In the genomic region with DNA sequence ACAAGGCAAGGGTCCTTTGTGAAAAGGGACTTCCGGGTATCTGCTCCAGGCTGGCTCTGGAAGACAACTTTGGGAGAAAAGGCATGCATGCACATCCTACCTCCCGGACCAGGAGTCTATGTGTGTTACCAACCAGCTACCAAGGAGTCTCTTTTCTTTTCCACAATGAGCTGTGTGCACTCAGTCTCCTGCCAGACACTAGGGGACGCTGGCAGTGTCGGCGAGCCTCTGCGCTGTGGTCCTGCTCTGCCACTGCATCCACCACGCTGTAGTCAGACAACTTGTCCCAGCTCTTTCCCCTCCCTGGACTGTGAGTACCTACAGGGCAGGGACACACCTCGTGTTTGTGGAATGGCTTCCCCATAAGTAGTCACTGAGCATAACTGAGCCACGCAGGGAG, we compare ENCODE assay signal across 9 cellular contexts. TPM values are rescaled to one million over a fixed set of nuclear protein-coding genes. Genes with fewer than 3 reads are reported as not detected.
DNase-seq lines count a peak whose midpoint lies in the region; ATAC-seq, FAIRE-seq and TF ChIP-seq lines count a peak whose summit lies in the region.
"Had no signal": no experiment of that assay in that cellular context is flagged by ENCODE, and none has a peak within 500 bp of the region (broad histone marks: within the 10 kb centered on the region; RNA-seq: fewer than 3 reads in every experiment).

No MANE protein-coding gene starts in this region.

- dilution Hi-C loops in keratinocyte (cut with MboI; ENCODE audit: extremely low pct_ligation_motif_present, low sequenced_read_pairs): no loop called here

- no peak for TF ChIP-seq POLR2A in testis (IDR thresholded peaks at IDR 0.05)

- H3K36me3 ChIP-seq in PC-9 (ENCODE audit: low read depth) (no peaks in the 10 kb centered on the region), keratinocyte (ENCODE audit: control insufficient read depth in 2 of 2, extremely low read depth in 1 of 2, insufficient read depth in 2 of 2, low read length in 2 of 2) (no peaks in the 10 kb centered on the region), testis (ENCODE audit: low read depth, missing control alignments) (no peaks in the 10 kb centered on the region)

- H3K4me3 ChIP-seq in AG09309 (ENCODE audit: control insufficient read depth, low read depth, low read length) (no peak overlapping the region), PC-9 (no peak overlapping the region), keratinocyte (ENCODE audit: control insufficient read depth in 2 of 3, extremely low read depth in 1 of 3, insufficient read depth in 2 of 3, low read depth in 1 of 3, low read length in 3 of 3) (no peak overlapping the region), testis (no peak overlapping the region)

- H3K4me1 ChIP-seq in PC-9 (replicated peaks; ENCODE audit: insufficient read depth) (no peaks in the 10 kb centered on the region), keratinocyte (ENCODE audit: control insufficient read depth, extremely low read depth, insufficient read depth, low read length) (no peaks in the 10 kb centered on the region), testis (no peaks in the 10 kb centered on the region)

- H2AFZ ChIP-seq in PC-9: no peak overlapping the region
- no peak overlapping the region for H2AFZ ChIP-seq in keratinocyte (ENCODE audit: control insufficient read depth, low read length)

- POLR2A ChIA-PET in PC-9 (lab: Charles Lee; ENCODE audit: unreplicated experiment): no interaction called here

- no peaks in the 10 kb centered on the region for H3K9me2 ChIP-seq in PC-9 (ENCODE audit: insufficient read depth)

- H3K27me3 ChIP-seq in PC-9 (ENCODE audit: insufficient read depth, low read depth) (no peaks in the 10 kb centered on the region), keratinocyte (ENCODE audit: control insufficient read depth, extremely low read depth, insufficient read depth, low read length) (peaks cover 4% of the 10 kb centered on the region), testis (no peaks in the 10 kb centered on the region)

- CTCF ChIA-PET in PC-9 (lab: Charles Lee): interaction anchor here (0.6 kb wide), 1 partner anchor 87 kb away, joined by 12 read pairs; no protein-coding TSS in a partner anchor

- BruUV-seq in PC-9 (replicated peaks; lab: Mats Ljungman, UMichigan): no TSS peak

- TF ChIP-seq CTCF in AG09309 (IDR thresholded peaks at IDR 0.05; ENCODE audit: control insufficient read depth, insufficient read depth, low read depth, low read length, missing control alignments) (peak; percentile 60), GM20000 (IDR thresholded peaks at IDR 0.05; ENCODE audit: extremely low read depth, missing control alignments) (peak; percentile 52), PC-9 (conservative IDR thresholded peaks at IDR 0.05) (0 out of 2 replicates have a peak, but pooled peaks have one; percentile 27), keratinocyte (optimal IDR thresholded peaks at IDR 0.05 in 1 of 3, IDR thresholded peaks at IDR 0.05 in 1 of 3, conservative IDR thresholded peaks at IDR 0.05 in 1 of 3; ENCODE audit: extremely low read depth in 1 of 3, insufficient read depth in 2 of 3, low read length in 3 of 3) (peak; percentile 37 to 58 (median 56)), testis (IDR thresholded peaks at IDR 0.05) (peak in 1 of 3 experiments; percentile 34)

- intact Hi-C loops in PC-9 (cut with micrococcal nuclease; ENCODE audit: unreplicated experiment): no loop called here
- intact Hi-C loops in testis (cut with DNase I; ENCODE audit: low total_unique reads): no loop called here

- H3K27ac ChIP-seq in PC-9 (no peak overlapping the region), keratinocyte (ENCODE audit: control insufficient read depth, insufficient read depth, low read length) (no peak overlapping the region), testis (no peak overlapping the region)

- FAIRE-seq in keratinocyte (lab: Jason Lieb, UNC): no peak

- no peak overlapping the region for H3K4me2 ChIP-seq in PC-9
- no peak overlapping the region for H3K4me2 ChIP-seq in keratinocyte (ENCODE audit: control insufficient read depth, extremely low read depth, insufficient read depth, low read depth, low read length)

- no peaks in the 10 kb centered on the region for H3F3A ChIP-seq in PC-9 (ENCODE audit: insufficient read depth, low read depth)

- DNase-seq in AG09309 (ENCODE audit: low read depth) (no peak), GM20000 (ENCODE audit: low spot score) (peak; percentile 67), PC-9 (no peak), amniotic epithelial cell (ENCODE audit: low read depth) (peak; percentile 31), keratinocyte (ENCODE audit: low read depth, low spot score) (no peak), testis (peak; percentile 46)

- no peak overlapping the region for H3K9ac ChIP-seq in keratinocyte (ENCODE audit: control insufficient read depth, extremely low read depth, insufficient read depth, low read length)

- no peak for ATAC-seq in HG03469 (IDR thresholded peaks at IDR 0.05; ENCODE audit: unreplicated experiment)
- no peak for ATAC-seq in GM21515 (IDR thresholded peaks at IDR 0.05; ENCODE audit: unreplicated experiment)

- H4K20me1 ChIP-seq in PC-9 (ENCODE audit: insufficient read depth): no peaks in the 10 kb centered on the region
- H4K20me1 ChIP-seq in keratinocyte (ENCODE audit: control insufficient read depth, extremely low read depth, insufficient read depth, low read length): no peaks in the 10 kb centered on the region

- H3K9me1 ChIP-seq in keratinocyte (ENCODE audit: control insufficient read depth, extremely low read depth, insufficient read depth, low read length): no peaks in the 10 kb centered on the region

- no peaks in the 10 kb centered on the region for H3K79me2 ChIP-seq in PC-9 (ENCODE audit: low read depth)
- H3K79me2 ChIP-seq in keratinocyte (ENCODE audit: control insufficient read depth, insufficient read depth, low read length): no peaks in the 10 kb centered on the region

- H3K9me3 ChIP-seq in PC-9 (ENCODE audit: insufficient read depth, low read depth): no peaks in the 10 kb centered on the region
- H3K9me3 ChIP-seq in keratinocyte (ENCODE audit: control insufficient read depth, low read depth, low read length): no peaks in the 10 kb centered on the region
- H3K9me3 ChIP-seq in testis: no peaks in the 10 kb centered on the region

- 34 to 40% methylated on average over 6 to 9 of the region's 9 CpGs for WGBS in testis, 2 donors

RNA-seq across cellular contexts. Expression of a gene that starts 5.1 kb away (rescaled TPM):
- total RNA-seq in PC-9 (2021) (152 and 196 TPM in 2 replicates), testis (100 to 1,000 TPM; 170 to 216 TPM)
- polyA plus RNA-seq in keratinocyte (295 to 363 TPM (median 302 TPM) in 3 replicates), testis (ENCODE audit: insufficient read depth, low read depth, low replicate concordance) (289 TPM)
- 145 TPM for polyA plus RNA-seq in keratinocyte (2011; ENCODE audit: low read depth)
- polyA plus RNA-seq in keratinocyte (2011; cell fraction: cytosol; rRNA removed): 261 and 273 TPM in 2 replicates
- 277 and 326 TPM in 2 replicates for polyA plus RNA-seq in keratinocyte (2011; cell fraction: nucleus; rRNA removed)
- polyA plus RNA-seq in keratinocyte (2012; ENCODE audit: low replicate concordance): 124 and 166 TPM in 2 replicates
- polyA minus RNA-seq in keratinocyte: 159 to 275 TPM (median 179 TPM) in 3 replicates
- polyA minus RNA-seq in keratinocyte (2011; cell fraction: cytosol; rRNA and poly(A)+ RNA removed): 98.0 TPM
- polyA minus RNA-seq in keratinocyte (2011; cell fraction: nucleus; rRNA and poly(A)+ RNA removed): 56.3 and 75.2 TPM in 2 replicates

RNA-seq across cellular contexts. Expression of a gene that starts 27.7 kb away (rescaled TPM):
- total RNA-seq in PC-9 (2021) (47.4 and 58.4 TPM in 2 replicates), testis (10 to 100 TPM; 41.0 to 42.7 TPM)
- polyA plus RNA-seq in keratinocyte (34.8 to 42.7 TPM (median 35.8 TPM) in 3 replicates), testis (ENCODE audit: insufficient read depth, low read depth, low replicate concordance) (34.4 TPM)
- polyA plus RNA-seq in keratinocyte (2011; ENCODE audit: low read depth): 13.3 TPM
- polyA plus RNA-seq in keratinocyte (2011; cell fraction: cytosol; rRNA removed): 33.9 and 36.0 TPM in 2 replicates
- polyA plus RNA-seq in keratinocyte (2011; cell fraction: nucleus; rRNA removed): 54.6 and 57.9 TPM in 2 replicates
- 34.0 and 39.8 TPM in 2 replicates for polyA plus RNA-seq in keratinocyte (2012; ENCODE audit: low replicate concordance)
- 52.2 to 68.2 TPM (median 55.0 TPM) in 3 replicates for polyA minus RNA-seq in keratinocyte
- polyA minus RNA-seq in keratinocyte (2011; cell fraction: cytosol; rRNA and poly(A)+ RNA removed): 37.0 TPM
- 21.9 and 26.2 TPM in 2 replicates for polyA minus RNA-seq in keratinocyte (2011; cell fraction: nucleus; rRNA and poly(A)+ RNA removed)

RNA-seq across cellular contexts. Expression of a gene that starts 28.7 kb away (rescaled TPM):
- 76.8 and 117 TPM in 2 replicates for total RNA-seq in PC-9 (2021)
- 67.5 to 98.0 TPM (median 96.0 TPM) in 3 replicates for polyA plus RNA-seq in keratinocyte
- 205 TPM for polyA plus RNA-seq in keratinocyte (2011; ENCODE audit: low read depth)
- polyA plus RNA-seq in keratinocyte (2011; cell fraction: cytosol; rRNA removed): 88.2 and 157 TPM in 2 replicates
- polyA plus RNA-seq in keratinocyte (2011; cell fraction: nucleus; rRNA removed): 34.3 and 43.3 TPM in 2 replicates
- 96.1 and 119 TPM in 2 replicates for polyA plus RNA-seq in keratinocyte (2012; ENCODE audit: low replicate concordance)
- polyA minus RNA-seq in keratinocyte: 37.0 to 68.3 TPM (median 56.5 TPM) in 3 replicates
- 30.1 TPM for polyA minus RNA-seq in keratinocyte (2011; cell fraction: cytosol; rRNA and poly(A)+ RNA removed)
- 11.8 and 14.7 TPM in 2 replicates for polyA minus RNA-seq in keratinocyte (2011; cell fraction: nucleus; rRNA and poly(A)+ RNA removed)
- 10 to 100 TPM; 47.6 to 50.4 TPM for total RNA-seq in testis
- 55.5 TPM for polyA plus RNA-seq in testis (ENCODE audit: insufficient read depth, low read depth, low replicate concordance)

RNA-seq across cellular contexts. Expression of a gene that starts 35.1 kb away (rescaled TPM):
- total RNA-seq in PC-9 (2021) (129 and 194 TPM in 2 replicates), testis (1 to 10 TPM; 1.2 to 2.0 TPM)
- polyA plus RNA-seq in keratinocyte (93.4 to 159 TPM (median 106 TPM) in 3 replicates), testis (ENCODE audit: insufficient read depth, low read depth, low replicate concordance) (2.1 TPM)
- 155 TPM for polyA plus RNA-seq in keratinocyte (2011; ENCODE audit: low read depth)
- 168 and 189 TPM in 2 replicates for polyA plus RNA-seq in keratinocyte (2011; cell fraction: cytosol; rRNA removed)
- polyA plus RNA-seq in keratinocyte (2011; cell fraction: nucleus; rRNA removed): 94.5 and 106 TPM in 2 replicates
- polyA plus RNA-seq in keratinocyte (2012; ENCODE audit: low replicate concordance): 85.5 and 278 TPM in 2 replicates
- 118 to 203 TPM (median 128 TPM) in 3 replicates for polyA minus RNA-seq in keratinocyte
- polyA minus RNA-seq in keratinocyte (2011; cell fraction: cytosol; rRNA and poly(A)+ RNA removed): 96.3 TPM
- 26.8 and 30.1 TPM in 2 replicates for polyA minus RNA-seq in keratinocyte (2011; cell fraction: nucleus; rRNA and poly(A)+ RNA removed)
- total RNA-seq: subcutaneous adipose tissue had no signal

RNA-seq across cellular contexts. Expression of a gene that starts 47.5 kb away (rescaled TPM):
- total RNA-seq in PC-9 (2021) (85.0 and 93.9 TPM in 2 replicates), testis (100 to 1,000 TPM in 1 of 2 donors, 10 to 100 TPM in 1; 56.6 to 124 TPM)
- polyA plus RNA-seq in keratinocyte (27.8 to 39.2 TPM (median 38.7 TPM) in 3 replicates), testis (ENCODE audit: insufficient read depth, low read depth, low replicate concordance) (88.8 TPM)
- polyA plus RNA-seq in keratinocyte (2011; ENCODE audit: low read depth): 46.0 TPM
- polyA plus RNA-seq in keratinocyte (2011; cell fraction: cytosol; rRNA removed): 26.3 and 43.5 TPM in 2 replicates
- 109 and 131 TPM in 2 replicates for polyA plus RNA-seq in keratinocyte (2011; cell fraction: nucleus; rRNA removed)
- 24.2 and 34.9 TPM in 2 replicates for polyA plus RNA-seq in keratinocyte (2012; ENCODE audit: low replicate concordance)
- 32.7 to 61.5 TPM (median 50.0 TPM) in 3 replicates for polyA minus RNA-seq in keratinocyte
- polyA minus RNA-seq in keratinocyte (2011; cell fraction: cytosol; rRNA and poly(A)+ RNA removed): 18.2 TPM
- 27.5 and 29.3 TPM in 2 replicates for polyA minus RNA-seq in keratinocyte (2011; cell fraction: nucleus; rRNA and poly(A)+ RNA removed)

Comparison
In these comparisons a context has a peak if more than half of its experiments do, and no peak if none do; other contexts are left out.
1. DNase-seq: peak in GM20000 (single experiment), amniotic epithelial cell (single experiment) and testis (single experiment); none in AG09309 (single experiment), PC-9 (0 of 2) and keratinocyte (single experiment).